In genomic region chr15:92820233-92821021, GRCh38 we compare ENCODE assay signal across 8 cellular contexts.
DNase-seq lines count a peak whose midpoint lies in the region; ATAC-seq, FAIRE-seq and TF ChIP-seq lines count a peak whose summit lies in the region.

No MANE protein-coding gene starts in this region.

- H3K27ac ChIP-seq in right atrium auricular region, result peak overlapping the region; percentile 78 to 92

- no peak for FAIRE-seq in urothelium cell line (lab: Jason Lieb, UNC)

- no peaks in the 10 kb centered on the region for H3K36me3 ChIP-seq in right atrium auricular region

- H3K4me1 ChIP-seq in right atrium auricular region, result peaks cover 0 to 23% of the 10 kb centered on the region in 2 donors

- H3K9me3 ChIP-seq in right atrium auricular region, result no peaks in the 10 kb centered on the region

- no peaks in the 10 kb centered on the region for H3K9me3 Mint-ChIP-seq in T-helper 1 cell treated with Interleukin-12 subunit alpha and Interleukin-12 subunit beta and Interleukin-4 antibody, amounts not matched to agents 30 μg/mL and 1 μg/mL, for 36 hours

- peak overlapping the region; percentile 25 to 45 for H3K4me3 ChIP-seq in right atrium auricular region

- no peak for TF ChIP-seq CTCF in right atrium auricular region (IDR thresholded peaks at IDR 0.05)

- peak; percentile 80 for DNase-seq in NCI-H146 treated with DMSO at 0.1 percent for 48 hours (lab: John Stamatoyannopoulos, UW; ENCODE audit: unreplicated experiment)
- peak; percentile 44 to 96 (median 88) for DNase-seq in amygdala (lab: John Stamatoyannopoulos, UW)
- DNase-seq in right atrium auricular region (ENCODE audit: low spot score), result peak; percentile 92
- peak; percentile 59 for DNase-seq in pulmonary artery endothelial cell (ENCODE audit: low read depth, low spot score)
- peak; percentile 95 for DNase-seq in urothelium cell line (ENCODE audit: low spot score)

- no peaks in the 10 kb centered on the region for H3K27me3 Mint-ChIP-seq in T-helper 1 cell treated with Interleukin-12 subunit alpha and Interleukin-12 subunit beta and Interleukin-4 antibody, amounts not matched to agents 30 μg/mL and 1 μg/mL, for 36 hours (ENCODE audit: low read depth)

- peak overlapping the region; percentile 82 for H3K4me3 Mint-ChIP-seq in T-helper 1 cell treated with Interleukin-12 subunit alpha and Interleukin-12 subunit beta and Interleukin-4 antibody, amounts not matched to agents 30 μg/mL and 1 μg/mL, for 36 hours

- ATAC-seq in GM18499 (IDR thresholded peaks at IDR 0.05; ENCODE audit: insufficient read depth, unreplicated experiment) (peak; percentile 39), HG02885 (IDR thresholded peaks at IDR 0.05; ENCODE audit: poor library complexity, unreplicated experiment) (peak; percentile 91)

- peaks cover 49% of the 10 kb centered on the region for H3K4me1 Mint-ChIP-seq in T-helper 1 cell treated with Interleukin-12 subunit alpha and Interleukin-12 subunit beta and Interleukin-4 antibody, amounts not matched to agents 30 μg/mL and 1 μg/mL, for 36 hours (ENCODE audit: low read depth)

- H3K27ac Mint-ChIP-seq in T-helper 1 cell treated with Interleukin-12 subunit alpha and Interleukin-12 subunit beta and Interleukin-4 antibody, amounts not matched to agents 30 μg/mL and 1 μg/mL, for 36 hours, result peak overlapping the region; percentile 92

- no peaks in the 10 kb centered on the region for H3K27me3 ChIP-seq in right atrium auricular region

- no peaks in the 10 kb centered on the region for H3K36me3 Mint-ChIP-seq in T-helper 1 cell treated with Interleukin-12 subunit alpha and Interleukin-12 subunit beta and Interleukin-4 antibody, amounts not matched to agents 30 μg/mL and 1 μg/mL, for 36 hours (ENCODE audit: low read depth)

Comparison
In these comparisons a context has a peak if more than half of its experiments do, and no peak if none do; other contexts are left out.
1. Peak in every context shown above with its lines: DNase-seq, ATAC-seq, H3K4me3 ChIP-seq and H3K27ac ChIP-seq.